In genomic region chr11:82763167-82763566, GRCh38 we compare ENCODE assay signal across 2 cellular contexts.
TF ChIP-seq lines count a peak whose summit lies in the region.

No MANE protein-coding gene starts in this region.

TF ChIP-seq in HEK293, 187 proteins besides CTCF, POLR2A, EP300 and RAD21:
- TF ChIP-seq ATF2 (tag by site-specific recombination; IDR thresholded peaks at IDR 0.05; ENCODE audit: low read depth): 0 out of 2 replicates have a peak, but pooled peaks have one; percentile 22
- no peak for TF ChIP-seq BCL11A (tag by site-specific recombination; IDR thresholded peaks at IDR 0.05; ENCODE audit: low read depth)
- no peak for TF ChIP-seq ZNF701 (tag by site-specific recombination; IDR thresholded peaks at IDR 0.05)
- TF ChIP-seq ZNF521 (tag by site-specific recombination; IDR thresholded peaks at IDR 0.05): no peak
TF ChIP-seq in HEK293: peak in this region for 1.

TF ChIP-seq in K562, 482 proteins besides CTCF, POLR2A, EP300 and RAD21:
- TF ChIP-seq, protein P1, sequence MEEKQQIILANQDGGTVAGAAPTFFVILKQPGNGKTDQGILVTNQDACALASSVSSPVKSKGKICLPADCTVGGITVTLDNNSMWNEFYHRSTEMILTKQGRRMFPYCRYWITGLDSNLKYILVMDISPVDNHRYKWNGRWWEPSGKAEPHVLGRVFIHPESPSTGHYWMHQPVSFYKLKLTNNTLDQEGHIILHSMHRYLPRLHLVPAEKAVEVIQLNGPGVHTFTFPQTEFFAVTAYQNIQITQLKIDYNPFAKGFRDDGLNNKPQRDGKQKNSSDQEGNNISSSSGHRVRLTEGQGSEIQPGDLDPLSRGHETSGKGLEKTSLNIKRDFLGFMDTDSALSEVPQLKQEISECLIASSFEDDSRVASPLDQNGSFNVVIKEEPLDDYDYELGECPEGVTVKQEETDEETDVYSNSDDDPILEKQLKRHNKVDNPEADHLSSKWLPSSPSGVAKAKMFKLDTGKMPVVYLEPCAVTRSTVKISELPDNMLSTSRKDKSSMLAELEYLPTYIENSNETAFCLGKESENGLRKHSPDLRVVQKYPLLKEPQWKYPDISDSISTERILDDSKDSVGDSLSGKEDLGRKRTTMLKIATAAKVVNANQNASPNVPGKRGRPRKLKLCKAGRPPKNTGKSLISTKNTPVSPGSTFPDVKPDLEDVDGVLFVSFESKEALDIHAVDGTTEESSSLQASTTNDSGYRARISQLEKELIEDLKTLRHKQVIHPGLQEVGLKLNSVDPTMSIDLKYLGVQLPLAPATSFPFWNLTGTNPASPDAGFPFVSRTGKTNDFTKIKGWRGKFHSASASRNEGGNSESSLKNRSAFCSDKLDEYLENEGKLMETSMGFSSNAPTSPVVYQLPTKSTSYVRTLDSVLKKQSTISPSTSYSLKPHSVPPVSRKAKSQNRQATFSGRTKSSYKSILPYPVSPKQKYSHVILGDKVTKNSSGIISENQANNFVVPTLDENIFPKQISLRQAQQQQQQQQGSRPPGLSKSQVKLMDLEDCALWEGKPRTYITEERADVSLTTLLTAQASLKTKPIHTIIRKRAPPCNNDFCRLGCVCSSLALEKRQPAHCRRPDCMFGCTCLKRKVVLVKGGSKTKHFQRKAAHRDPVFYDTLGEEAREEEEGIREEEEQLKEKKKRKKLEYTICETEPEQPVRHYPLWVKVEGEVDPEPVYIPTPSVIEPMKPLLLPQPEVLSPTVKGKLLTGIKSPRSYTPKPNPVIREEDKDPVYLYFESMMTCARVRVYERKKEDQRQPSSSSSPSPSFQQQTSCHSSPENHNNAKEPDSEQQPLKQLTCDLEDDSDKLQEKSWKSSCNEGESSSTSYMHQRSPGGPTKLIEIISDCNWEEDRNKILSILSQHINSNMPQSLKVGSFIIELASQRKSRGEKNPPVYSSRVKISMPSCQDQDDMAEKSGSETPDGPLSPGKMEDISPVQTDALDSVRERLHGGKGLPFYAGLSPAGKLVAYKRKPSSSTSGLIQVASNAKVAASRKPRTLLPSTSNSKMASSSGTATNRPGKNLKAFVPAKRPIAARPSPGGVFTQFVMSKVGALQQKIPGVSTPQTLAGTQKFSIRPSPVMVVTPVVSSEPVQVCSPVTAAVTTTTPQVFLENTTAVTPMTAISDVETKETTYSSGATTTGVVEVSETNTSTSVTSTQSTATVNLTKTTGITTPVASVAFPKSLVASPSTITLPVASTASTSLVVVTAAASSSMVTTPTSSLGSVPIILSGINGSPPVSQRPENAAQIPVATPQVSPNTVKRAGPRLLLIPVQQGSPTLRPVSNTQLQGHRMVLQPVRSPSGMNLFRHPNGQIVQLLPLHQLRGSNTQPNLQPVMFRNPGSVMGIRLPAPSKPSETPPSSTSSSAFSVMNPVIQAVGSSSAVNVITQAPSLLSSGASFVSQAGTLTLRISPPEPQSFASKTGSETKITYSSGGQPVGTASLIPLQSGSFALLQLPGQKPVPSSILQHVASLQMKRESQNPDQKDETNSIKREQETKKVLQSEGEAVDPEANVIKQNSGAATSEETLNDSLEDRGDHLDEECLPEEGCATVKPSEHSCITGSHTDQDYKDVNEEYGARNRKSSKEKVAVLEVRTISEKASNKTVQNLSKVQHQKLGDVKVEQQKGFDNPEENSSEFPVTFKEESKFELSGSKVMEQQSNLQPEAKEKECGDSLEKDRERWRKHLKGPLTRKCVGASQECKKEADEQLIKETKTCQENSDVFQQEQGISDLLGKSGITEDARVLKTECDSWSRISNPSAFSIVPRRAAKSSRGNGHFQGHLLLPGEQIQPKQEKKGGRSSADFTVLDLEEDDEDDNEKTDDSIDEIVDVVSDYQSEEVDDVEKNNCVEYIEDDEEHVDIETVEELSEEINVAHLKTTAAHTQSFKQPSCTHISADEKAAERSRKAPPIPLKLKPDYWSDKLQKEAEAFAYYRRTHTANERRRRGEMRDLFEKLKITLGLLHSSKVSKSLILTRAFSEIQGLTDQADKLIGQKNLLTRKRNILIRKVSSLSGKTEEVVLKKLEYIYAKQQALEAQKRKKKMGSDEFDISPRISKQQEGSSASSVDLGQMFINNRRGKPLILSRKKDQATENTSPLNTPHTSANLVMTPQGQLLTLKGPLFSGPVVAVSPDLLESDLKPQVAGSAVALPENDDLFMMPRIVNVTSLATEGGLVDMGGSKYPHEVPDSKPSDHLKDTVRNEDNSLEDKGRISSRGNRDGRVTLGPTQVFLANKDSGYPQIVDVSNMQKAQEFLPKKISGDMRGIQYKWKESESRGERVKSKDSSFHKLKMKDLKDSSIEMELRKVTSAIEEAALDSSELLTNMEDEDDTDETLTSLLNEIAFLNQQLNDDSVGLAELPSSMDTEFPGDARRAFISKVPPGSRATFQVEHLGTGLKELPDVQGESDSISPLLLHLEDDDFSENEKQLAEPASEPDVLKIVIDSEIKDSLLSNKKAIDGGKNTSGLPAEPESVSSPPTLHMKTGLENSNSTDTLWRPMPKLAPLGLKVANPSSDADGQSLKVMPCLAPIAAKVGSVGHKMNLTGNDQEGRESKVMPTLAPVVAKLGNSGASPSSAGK (IDR thresholded peaks at IDR 0.05): peak; percentile 36; the same call in 1 of the 2 replicates
- TF ChIP-seq ZNF583 (CRISPR knock-in tag; IDR thresholded peaks at IDR 0.05) (no peak), TEAD4 (IDR thresholded peaks at IDR 0.05; ENCODE audit: low read length) (no peak), TEAD4 (CRISPR knock-in tag; IDR thresholded peaks at IDR 0.05; ENCODE audit: borderline replicate concordance) (no peak), ZNF589 (CRISPR knock-in tag; IDR thresholded peaks at IDR 0.05; ENCODE audit: low read depth) (no peak), ZNF274 (IDR thresholded peaks at IDR 0.05; ENCODE audit: borderline replicate concordance, low read depth, low read length) (no peak), ZNF121 (CRISPR knock-in tag; conservative IDR thresholded peaks at IDR 0.05) (no peak), HCFC1 (IDR thresholded peaks at IDR 0.05; ENCODE audit: low read depth, low read length) (no peak), JUND (IDR thresholded peaks at IDR 0.05; ENCODE audit: borderline replicate concordance, low read depth, low read length) (no peak), JUND (tag; IDR thresholded peaks at IDR 0.05; ENCODE audit: borderline replicate concordance, low read depth, low read length) (peak; percentile 16; the same call in 1 of the 3 replicates), ZFP36 (IDR thresholded peaks at IDR 0.05; ENCODE audit: low read depth, low read length, partially characterized antibody) (no peak), ATF7 (IDR thresholded peaks at IDR 0.05) (peak; percentile 88), SMARCB1 (IDR thresholded peaks at IDR 0.05; ENCODE audit: insufficient read length, low read depth) (no peak), CEBPB (tag; IDR thresholded peaks at IDR 0.05) (peak; percentile 39; the same call in 1 of the 2 replicates), TCF3 (CRISPR knock-in tag; IDR thresholded peaks at IDR 0.05) (0 out of 2 replicates have a peak, but pooled peaks have one; percentile 20), TAL1 (IDR thresholded peaks at IDR 0.05) (0 out of 2 replicates have a peak, but pooled peaks have one; percentile 11), ZBTB8A (IDR thresholded peaks at IDR 0.05; ENCODE audit: partially characterized antibody) (no peak), CEBPG (CRISPR knock-in tag; IDR thresholded peaks at IDR 0.05) (no peak), CEBPG (tag; conservative IDR thresholded peaks at IDR 0.05 in 1 of 2, IDR thresholded peaks at IDR 0.05 in 1 of 2) (0 out of 4 replicates have a peak, but pooled peaks of 1 of the 2 experiments have one; percentile 22), NFE2 (IDR thresholded peaks at IDR 0.05; ENCODE audit: low read depth) (0 out of 2 replicates have a peak, but pooled peaks have one; percentile 16), C11orf30 (IDR thresholded peaks at IDR 0.05; ENCODE audit: low read depth) (peak; percentile 50; the same call in 1 of the 2 replicates), RUNX1 (IDR thresholded peaks at IDR 0.05; ENCODE audit: low read depth) (no peak), MEIS2 (IDR thresholded peaks at IDR 0.05; ENCODE audit: partially characterized antibody) (peak; percentile 63), NBN (IDR thresholded peaks at IDR 0.05; ENCODE audit: low read depth) (no peak), L3MBTL2 (IDR thresholded peaks at IDR 0.05) (peak; percentile 30; the same call in 1 of the 2 replicates), ETV6 (IDR thresholded peaks at IDR 0.05; ENCODE audit: borderline replicate concordance in 1 of 2, low read depth in 2 of 2, low read length in 1 of 2) (no peak), ETV6 (CRISPR knock-in tag; IDR thresholded peaks at IDR 0.05; ENCODE audit: borderline replicate concordance) (no peak), SPI1 (IDR thresholded peaks at IDR 0.05; ENCODE audit: borderline replicate concordance, low read depth, low read length) (no peak), ZFP30 (CRISPR knock-in tag; IDR thresholded peaks at IDR 0.05; ENCODE audit: borderline replicate concordance) (no peak), FUS (optimal IDR thresholded peaks at IDR 0.05; ENCODE audit: low read depth, low read length) (no peak), HMBOX1 (IDR thresholded peaks at IDR 0.05) (peak; percentile 74)
- TF ChIP-seq, protein P2, sequence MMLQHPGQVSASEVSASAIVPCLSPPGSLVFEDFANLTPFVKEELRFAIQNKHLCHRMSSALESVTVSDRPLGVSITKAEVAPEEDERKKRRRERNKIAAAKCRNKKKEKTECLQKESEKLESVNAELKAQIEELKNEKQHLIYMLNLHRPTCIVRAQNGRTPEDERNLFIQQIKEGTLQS (IDR thresholded peaks at IDR 0.05): peak; percentile 70; the same call in 1 of the 2 replicates
- TF ChIP-seq, protein P2 (CRISPR knock-in tag; conservative IDR thresholded peaks at IDR 0.05): no peak
- TF ChIP-seq, protein P3, sequence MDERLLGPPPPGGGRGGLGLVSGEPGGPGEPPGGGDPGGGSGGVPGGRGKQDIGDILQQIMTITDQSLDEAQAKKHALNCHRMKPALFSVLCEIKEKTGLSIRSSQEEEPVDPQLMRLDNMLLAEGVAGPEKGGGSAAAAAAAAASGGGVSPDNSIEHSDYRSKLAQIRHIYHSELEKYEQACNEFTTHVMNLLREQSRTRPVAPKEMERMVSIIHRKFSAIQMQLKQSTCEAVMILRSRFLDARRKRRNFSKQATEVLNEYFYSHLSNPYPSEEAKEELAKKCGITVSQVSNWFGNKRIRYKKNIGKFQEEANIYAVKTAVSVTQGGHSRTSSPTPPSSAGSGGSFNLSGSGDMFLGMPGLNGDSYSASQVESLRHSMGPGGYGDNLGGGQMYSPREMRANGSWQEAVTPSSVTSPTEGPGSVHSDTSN (CRISPR knock-in tag; IDR thresholded peaks at IDR 0.05; ENCODE audit: low read depth): no peak
- TF ChIP-seq, protein P3 (tag; conservative IDR thresholded peaks at IDR 0.05; ENCODE audit: low read depth): peak; percentile 67
TF ChIP-seq in K562: peak in this region for 14.
